9 cellular contexts compared by ENCODE assay signal in genomic region chr11:68373810-68374501, GRCh38.
DNase-seq lines count a peak whose midpoint lies in the region; FAIRE-seq and TF ChIP-seq lines count a peak whose summit lies in the region.
"Had no signal": no experiment of that assay in that cellular context is flagged by ENCODE, and none has a peak within 500 bp of the region (broad histone marks: within the 10 kb centered on the region; RNA-seq: fewer than 3 reads in every experiment).

No MANE protein-coding gene starts in this region.

- peaks cover 10% of the 10 kb centered on the region for H3K27me3 Mint-ChIP-seq in glutamatergic neuron (ENCODE audit: unreplicated experiment)
- H3K27me3 Mint-ChIP-seq in progenitor cell of endocrine pancreas: no peaks in the 10 kb centered on the region

- peak overlapping the region; percentile 96 for H3K27ac Mint-ChIP-seq in glutamatergic neuron (ENCODE audit: unreplicated experiment)
- peak overlapping the region; percentile 54 for H3K27ac Mint-ChIP-seq in progenitor cell of endocrine pancreas

- H3K4me3 Mint-ChIP-seq in glutamatergic neuron (ENCODE audit: unreplicated experiment) (peak overlapping the region; percentile 74), progenitor cell of endocrine pancreas (ENCODE audit: low read depth) (no peak overlapping the region)

- H3K9me3 Mint-ChIP-seq in glutamatergic neuron (ENCODE audit: unreplicated experiment) (peaks cover 13% of the 10 kb centered on the region), progenitor cell of endocrine pancreas (ENCODE audit: low read depth) (no peaks in the 10 kb centered on the region)

- H3K36me3 Mint-ChIP-seq in glutamatergic neuron (ENCODE audit: unreplicated experiment): peaks cover 8% of the 10 kb centered on the region
- peaks cover 21% of the 10 kb centered on the region for H3K36me3 Mint-ChIP-seq in progenitor cell of endocrine pancreas (ENCODE audit: insufficient read depth)

- DNase-seq in COLO668 (lab: John Stamatoyannopoulos, UW; ENCODE audit: unreplicated experiment) (peak; percentile 33), SK-N-DZ (ENCODE audit: low spot score) (peak; percentile 81), glutamatergic neuron (peak; percentile 65), progenitor cell of endocrine pancreas (ENCODE audit: low spot score, unreplicated experiment) (no peak), SIG-M5 (lab: John Stamatoyannopoulos, UW) (no peak), HTR-8/SVneo (ENCODE audit: insufficient read length, low spot score) (no peak)
- DNase-seq in activated CD4-positive, CD25-positive, alpha-beta regulatory T cell (lab: John Stamatoyannopoulos, UW): no peak
- no peak for DNase-seq in stimulated activated CD4-positive, alpha-beta T cell treated with anti-CD3 and anti-CD28 coated beads, Interleukin-2, amount 100 ng/mL, for 24 hours
- DNase-seq: mesendoderm had no signal

- H3K4me1 Mint-ChIP-seq in glutamatergic neuron (ENCODE audit: low read depth, unreplicated experiment): peaks cover 54% of the 10 kb centered on the region
- peaks cover 33% of the 10 kb centered on the region for H3K4me1 Mint-ChIP-seq in progenitor cell of endocrine pancreas (ENCODE audit: low read depth)

- no peak for FAIRE-seq in HTR-8/SVneo (lab: Jason Lieb, UNC)

- TF ChIP-seq CTCF in glutamatergic neuron (IDR thresholded peaks at IDR 0.05; ENCODE audit: partially characterized antibody, unreplicated experiment) (no peak), progenitor cell of endocrine pancreas (IDR thresholded peaks at IDR 0.05; ENCODE audit: unreplicated experiment) (no peak)

Comparison
In these comparisons a context has a peak if more than half of its experiments do, and no peak if none do; other contexts are left out.
1. DNase-seq: peak in COLO668 (single experiment), SK-N-DZ (single experiment) and glutamatergic neuron (single experiment); none in progenitor cell of endocrine pancreas (single experiment), SIG-M5 (single experiment), HTR-8/SVneo (single experiment), activated CD4-positive, CD25-positive, alpha-beta regulatory T cell (0 of 4) and stimulated activated CD4-positive, alpha-beta T cell treated with anti-CD3 and anti-CD28 coated beads, Interleukin-2, amount 100 ng/mL, for 24 hours (0 of 2).